ENCODE assay signal across 1 cellular context in the genomic region with DNA sequence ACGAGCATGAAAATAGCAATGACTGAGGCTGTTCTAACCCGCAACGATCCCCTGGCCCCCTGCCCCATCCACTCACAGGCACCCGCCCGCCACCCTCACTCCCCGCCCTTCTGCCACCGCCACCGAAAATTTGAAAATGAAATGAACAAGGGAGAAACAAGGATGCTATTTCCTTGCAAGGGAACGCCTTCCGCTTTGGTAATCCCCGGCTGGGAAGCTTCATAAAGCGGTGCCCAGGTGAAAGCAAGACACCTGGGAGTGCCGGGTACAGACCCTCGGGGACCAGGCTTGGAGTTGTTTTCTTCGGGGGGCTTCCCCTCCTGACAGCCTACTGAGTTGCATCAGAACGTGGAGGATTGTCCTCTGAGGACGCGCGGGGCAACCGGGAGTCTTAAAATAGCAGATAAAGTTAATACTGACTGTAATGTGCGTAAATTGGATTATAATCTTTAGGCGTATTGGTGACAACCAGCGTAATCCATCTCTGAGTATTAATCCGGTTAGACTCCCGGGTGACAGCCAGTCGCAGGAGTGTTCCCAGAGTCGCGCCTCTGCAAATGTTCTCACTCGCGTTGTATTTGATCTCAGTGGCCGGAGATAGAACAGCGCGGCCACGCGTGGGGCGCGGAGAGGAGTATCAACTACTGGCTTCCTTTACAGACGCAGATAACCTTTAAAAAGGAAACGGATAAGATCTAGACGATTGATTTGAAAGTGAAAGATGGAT.
A peak's percentile ranks its signal among the peaks of the same experiment; 100 is the strongest.
TF ChIP-seq lines count a peak whose summit lies in the region.

No MANE protein-coding gene starts in this region.

TF ChIP-seq in HEK293, 187 proteins besides CTCF, POLR2A, EP300 and RAD21 (continued from another document):
- TF ChIP-seq, protein P1, sequence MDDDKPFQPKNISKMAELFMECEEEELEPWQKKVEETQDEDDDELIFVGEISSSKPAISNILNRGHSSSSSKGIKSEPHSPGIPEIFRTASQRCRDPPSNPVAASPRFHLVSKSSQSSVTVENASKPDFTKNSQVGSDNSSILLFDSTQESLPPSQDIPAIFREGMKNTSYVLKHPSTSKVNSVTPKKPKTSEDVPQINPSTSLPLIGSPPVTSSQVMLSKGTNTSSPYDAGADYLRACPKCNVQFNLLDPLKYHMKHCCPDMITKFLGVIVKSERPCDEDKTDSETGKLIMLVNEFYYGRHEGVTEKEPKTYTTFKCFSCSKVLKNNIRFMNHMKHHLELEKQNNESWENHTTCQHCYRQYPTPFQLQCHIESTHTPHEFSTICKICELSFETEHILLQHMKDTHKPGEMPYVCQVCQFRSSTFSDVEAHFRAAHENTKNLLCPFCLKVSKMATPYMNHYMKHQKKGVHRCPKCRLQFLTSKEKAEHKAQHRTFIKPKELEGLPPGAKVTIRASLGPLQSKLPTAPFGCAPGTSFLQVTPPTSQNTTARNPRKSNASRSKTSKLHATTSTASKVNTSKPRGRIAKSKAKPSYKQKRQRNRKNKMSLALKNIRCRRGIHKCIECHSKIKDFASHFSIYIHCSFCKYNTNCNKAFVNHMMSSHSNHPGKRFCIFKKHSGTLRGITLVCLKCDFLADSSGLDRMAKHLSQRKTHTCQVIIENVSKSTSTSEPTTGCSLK (tag by site-specific recombination; IDR thresholded peaks at IDR 0.05): no peak
- TF ChIP-seq ZBTB8A (tag by site-specific recombination; IDR thresholded peaks at IDR 0.05): no peak
- no peak for TF ChIP-seq ZNF843 (tag by site-specific recombination; IDR thresholded peaks at IDR 0.05)
- TF ChIP-seq ZNF335 (tag by site-specific recombination; conservative IDR thresholded peaks at IDR 0.05): peak; percentile 82
- TF ChIP-seq REPIN1 (tag by site-specific recombination; IDR thresholded peaks at IDR 0.05; ENCODE audit: low read depth): no peak
- TF ChIP-seq OVOL3 (tag by site-specific recombination; IDR thresholded peaks at IDR 0.05): no peak
- TF ChIP-seq GLI2 (tag by site-specific recombination; IDR thresholded peaks at IDR 0.05; ENCODE audit: borderline replicate concordance, low read depth): no peak
- TF ChIP-seq PRDM10 (tag by site-specific recombination; IDR thresholded peaks at IDR 0.05): no peak
- no peak for TF ChIP-seq ZNF48 (tag by site-specific recombination; IDR thresholded peaks at IDR 0.05)
- no peak for TF ChIP-seq ZNF214 (tag by site-specific recombination; IDR thresholded peaks at IDR 0.05; ENCODE audit: borderline replicate concordance)
- TF ChIP-seq ZNF571 (tag by site-specific recombination; IDR thresholded peaks at IDR 0.05): no peak
- TF ChIP-seq ZBTB7A (tag by site-specific recombination; IDR thresholded peaks at IDR 0.05; ENCODE audit: low read depth): 0 out of 2 replicates have a peak, but pooled peaks have one; percentile 6
- no peak for TF ChIP-seq ZNF658 (tag by site-specific recombination; IDR thresholded peaks at IDR 0.05)
- TF ChIP-seq ZNF629 (tag by site-specific recombination; IDR thresholded peaks at IDR 0.05): no peak
- peak; percentile 38 for TF ChIP-seq ZBTB26 (tag by site-specific recombination; optimal IDR thresholded peaks at IDR 0.05)
- TF ChIP-seq ZNF2 (tag by site-specific recombination; IDR thresholded peaks at IDR 0.05): no peak
- TF ChIP-seq, protein P2, sequence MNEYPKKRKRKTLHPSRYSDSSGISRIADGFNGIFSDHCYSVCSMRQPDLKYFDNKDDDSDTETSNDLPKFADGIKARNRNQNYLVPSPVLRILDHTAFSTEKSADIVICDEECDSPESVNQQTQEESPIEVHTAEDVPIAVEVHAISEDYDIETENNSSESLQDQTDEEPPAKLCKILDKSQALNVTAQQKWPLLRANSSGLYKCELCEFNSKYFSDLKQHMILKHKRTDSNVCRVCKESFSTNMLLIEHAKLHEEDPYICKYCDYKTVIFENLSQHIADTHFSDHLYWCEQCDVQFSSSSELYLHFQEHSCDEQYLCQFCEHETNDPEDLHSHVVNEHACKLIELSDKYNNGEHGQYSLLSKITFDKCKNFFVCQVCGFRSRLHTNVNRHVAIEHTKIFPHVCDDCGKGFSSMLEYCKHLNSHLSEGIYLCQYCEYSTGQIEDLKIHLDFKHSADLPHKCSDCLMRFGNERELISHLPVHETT (tag by site-specific recombination; IDR thresholded peaks at IDR 0.05): no peak
- no peak for TF ChIP-seq ZNF624 (tag by site-specific recombination; IDR thresholded peaks at IDR 0.05)
- TF ChIP-seq, protein P3, sequence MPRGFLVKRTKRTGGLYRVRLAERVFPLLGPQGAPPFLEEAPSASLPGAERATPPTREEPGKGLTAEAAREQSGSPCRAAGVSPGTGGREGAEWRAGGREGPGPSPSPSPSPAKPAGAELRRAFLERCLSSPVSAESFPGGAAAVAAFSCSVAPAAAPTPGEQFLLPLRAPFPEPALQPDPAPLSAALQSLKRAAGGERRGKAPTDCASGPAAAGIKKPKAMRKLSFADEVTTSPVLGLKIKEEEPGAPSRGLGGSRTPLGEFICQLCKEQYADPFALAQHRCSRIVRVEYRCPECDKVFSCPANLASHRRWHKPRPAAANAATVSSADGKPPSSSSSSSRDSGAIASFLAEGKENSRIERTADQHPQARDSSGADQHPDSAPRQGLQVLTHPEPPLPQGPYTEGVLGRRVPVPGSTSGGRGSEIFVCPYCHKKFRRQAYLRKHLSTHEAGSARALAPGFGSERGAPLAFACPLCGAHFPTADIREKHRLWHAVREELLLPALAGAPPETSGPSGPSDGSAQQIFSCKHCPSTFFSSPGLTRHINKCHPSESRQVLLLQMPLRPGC (tag by site-specific recombination; IDR thresholded peaks at IDR 0.05): no peak
- TF ChIP-seq ZNF654 (tag by site-specific recombination; IDR thresholded peaks at IDR 0.05; ENCODE audit: low read depth): no peak
- no peak for TF ChIP-seq ZNF585B (tag by site-specific recombination; IDR thresholded peaks at IDR 0.05)
- no peak for TF ChIP-seq ZNF311 (tag by site-specific recombination; IDR thresholded peaks at IDR 0.05; ENCODE audit: borderline replicate concordance)
- no peak for TF ChIP-seq ZNF146 (tag by site-specific recombination; IDR thresholded peaks at IDR 0.05)
- no peak for TF ChIP-seq ZNF112 (tag by site-specific recombination; IDR thresholded peaks at IDR 0.05)
- no peak for TF ChIP-seq ZNF626 (tag by site-specific recombination; IDR thresholded peaks at IDR 0.05)
- TF ChIP-seq, protein P4, sequence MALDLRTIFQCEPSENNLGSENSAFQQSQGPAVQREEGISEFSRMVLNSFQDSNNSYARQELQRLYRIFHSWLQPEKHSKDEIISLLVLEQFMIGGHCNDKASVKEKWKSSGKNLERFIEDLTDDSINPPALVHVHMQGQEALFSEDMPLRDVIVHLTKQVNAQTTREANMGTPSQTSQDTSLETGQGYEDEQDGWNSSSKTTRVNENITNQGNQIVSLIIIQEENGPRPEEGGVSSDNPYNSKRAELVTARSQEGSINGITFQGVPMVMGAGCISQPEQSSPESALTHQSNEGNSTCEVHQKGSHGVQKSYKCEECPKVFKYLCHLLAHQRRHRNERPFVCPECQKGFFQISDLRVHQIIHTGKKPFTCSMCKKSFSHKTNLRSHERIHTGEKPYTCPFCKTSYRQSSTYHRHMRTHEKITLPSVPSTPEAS (tag by site-specific recombination; IDR thresholded peaks at IDR 0.05): no peak
- no peak for TF ChIP-seq ZNF555 (tag by site-specific recombination; conservative IDR thresholded peaks at IDR 0.05)
- peak; percentile 74; the same call in 1 of the 2 replicates for TF ChIP-seq ZNF341 (tag by site-specific recombination; IDR thresholded peaks at IDR 0.05; ENCODE audit: low read depth)
- peak; percentile 15; the same call in 1 of the 2 replicates for TF ChIP-seq ZNF366 (tag by site-specific recombination; conservative IDR thresholded peaks at IDR 0.05)
- TF ChIP-seq ZNF18 (tag by site-specific recombination; IDR thresholded peaks at IDR 0.05): no peak
- TF ChIP-seq, protein P5, sequence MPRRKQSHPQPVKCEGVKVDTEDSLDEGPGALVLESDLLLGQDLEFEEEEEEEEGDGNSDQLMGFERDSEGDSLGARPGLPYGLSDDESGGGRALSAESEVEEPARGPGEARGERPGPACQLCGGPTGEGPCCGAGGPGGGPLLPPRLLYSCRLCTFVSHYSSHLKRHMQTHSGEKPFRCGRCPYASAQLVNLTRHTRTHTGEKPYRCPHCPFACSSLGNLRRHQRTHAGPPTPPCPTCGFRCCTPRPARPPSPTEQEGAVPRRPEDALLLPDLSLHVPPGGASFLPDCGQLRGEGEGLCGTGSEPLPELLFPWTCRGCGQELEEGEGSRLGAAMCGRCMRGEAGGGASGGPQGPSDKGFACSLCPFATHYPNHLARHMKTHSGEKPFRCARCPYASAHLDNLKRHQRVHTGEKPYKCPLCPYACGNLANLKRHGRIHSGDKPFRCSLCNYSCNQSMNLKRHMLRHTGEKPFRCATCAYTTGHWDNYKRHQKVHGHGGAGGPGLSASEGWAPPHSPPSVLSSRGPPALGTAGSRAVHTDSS (tag by site-specific recombination; IDR thresholded peaks at IDR 0.05): no peak
- TF ChIP-seq, protein P6, sequence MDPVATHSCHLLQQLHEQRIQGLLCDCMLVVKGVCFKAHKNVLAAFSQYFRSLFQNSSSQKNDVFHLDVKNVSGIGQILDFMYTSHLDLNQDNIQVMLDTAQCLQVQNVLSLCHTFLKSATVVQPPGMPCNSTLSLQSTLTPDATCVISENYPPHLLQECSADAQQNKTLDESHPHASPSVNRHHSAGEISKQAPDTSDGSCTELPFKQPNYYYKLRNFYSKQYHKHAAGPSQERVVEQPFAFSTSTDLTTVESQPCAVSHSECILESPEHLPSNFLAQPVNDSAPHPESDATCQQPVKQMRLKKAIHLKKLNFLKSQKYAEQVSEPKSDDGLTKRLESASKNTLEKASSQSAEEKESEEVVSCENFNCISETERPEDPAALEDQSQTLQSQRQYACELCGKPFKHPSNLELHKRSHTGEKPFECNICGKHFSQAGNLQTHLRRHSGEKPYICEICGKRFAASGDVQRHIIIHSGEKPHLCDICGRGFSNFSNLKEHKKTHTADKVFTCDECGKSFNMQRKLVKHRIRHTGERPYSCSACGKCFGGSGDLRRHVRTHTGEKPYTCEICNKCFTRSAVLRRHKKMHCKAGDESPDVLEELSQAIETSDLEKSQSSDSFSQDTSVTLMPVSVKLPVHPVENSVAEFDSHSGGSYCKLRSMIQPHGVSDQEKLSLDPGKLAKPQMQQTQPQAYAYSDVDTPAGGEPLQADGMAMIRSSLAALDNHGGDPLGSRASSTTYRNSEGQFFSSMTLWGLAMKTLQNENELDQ (tag by site-specific recombination; IDR thresholded peaks at IDR 0.05; ENCODE audit: low read depth): no peak
- TF ChIP-seq ZNF660 (tag by site-specific recombination; IDR thresholded peaks at IDR 0.05): 0 out of 2 replicates have a peak, but pooled peaks have one; percentile 31
